Comparison of ENCODE assay signal across 2 cellular contexts in the genomic region with DNA sequence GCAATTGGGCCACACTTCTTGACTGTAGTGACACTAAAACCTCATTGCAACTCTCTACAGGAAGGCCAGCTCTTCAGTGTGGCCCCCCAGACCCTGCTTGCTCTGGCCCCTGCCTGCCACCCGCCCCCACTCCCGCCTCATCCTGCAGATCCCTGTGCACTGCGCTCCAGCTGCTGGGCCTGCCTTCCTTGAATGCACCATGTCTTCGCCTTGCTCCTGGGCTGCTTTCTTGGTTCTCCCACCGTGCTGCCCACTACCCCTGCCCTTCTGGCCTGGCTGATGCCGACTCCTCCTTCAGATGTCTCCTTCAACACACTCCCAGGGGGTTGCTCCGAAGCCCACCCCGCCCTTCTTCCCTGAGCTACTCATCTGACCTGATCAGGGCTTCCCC.
TF ChIP-seq lines count a peak whose summit lies in the region.

No MANE protein-coding gene starts in this region.

TF ChIP-seq in IMR-90, 13 proteins besides CTCF, POLR2A, EP300 and RAD21:
- no peak for TF ChIP-seq SMC3 (IDR thresholded peaks at IDR 0.05; ENCODE audit: low read depth, low read length)
- TF ChIP-seq MXI1 (IDR thresholded peaks at IDR 0.05; ENCODE audit: borderline replicate concordance, low read depth, low read length): no peak
- TF ChIP-seq, protein P1, sequence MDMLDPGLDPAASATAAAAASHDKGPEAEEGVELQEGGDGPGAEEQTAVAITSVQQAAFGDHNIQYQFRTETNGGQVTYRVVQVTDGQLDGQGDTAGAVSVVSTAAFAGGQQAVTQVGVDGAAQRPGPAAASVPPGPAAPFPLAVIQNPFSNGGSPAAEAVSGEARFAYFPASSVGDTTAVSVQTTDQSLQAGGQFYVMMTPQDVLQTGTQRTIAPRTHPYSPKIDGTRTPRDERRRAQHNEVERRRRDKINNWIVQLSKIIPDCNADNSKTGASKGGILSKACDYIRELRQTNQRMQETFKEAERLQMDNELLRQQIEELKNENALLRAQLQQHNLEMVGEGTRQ (IDR thresholded peaks at IDR 0.05; ENCODE audit: low read depth, low read length): no peak
- TF ChIP-seq NFE2L2 (IDR thresholded peaks at IDR 0.05; ENCODE audit: low read depth, low read length): no peak
- no peak for TF ChIP-seq ELK1 (IDR thresholded peaks at IDR 0.05; ENCODE audit: borderline replicate concordance, low read depth, low read length)
- TF ChIP-seq FOS (IDR thresholded peaks at IDR 0.05; ENCODE audit: low read depth, low read length): no peak
- TF ChIP-seq BHLHE40 (IDR thresholded peaks at IDR 0.05; ENCODE audit: low read depth, low read length): no peak
- TF ChIP-seq CEBPB (IDR thresholded peaks at IDR 0.05; ENCODE audit: low read depth, low read length): no peak
- TF ChIP-seq RFX5 (IDR thresholded peaks at IDR 0.05; ENCODE audit: low read depth, low read length): no peak
- TF ChIP-seq CHD1 (IDR thresholded peaks at IDR 0.05; ENCODE audit: low read depth, low read length): no peak
- TF ChIP-seq RCOR1 (IDR thresholded peaks at IDR 0.05; ENCODE audit: insufficient replicate concordance, low read length): no peak
- no peak for TF ChIP-seq MAFK (IDR thresholded peaks at IDR 0.05; ENCODE audit: low read depth, low read length)
- no peak for TF ChIP-seq MAZ (IDR thresholded peaks at IDR 0.05; ENCODE audit: borderline replicate concordance, low read depth, low read length)

TF ChIP-seq in GM12878, 131 proteins besides CTCF, POLR2A, EP300 and RAD21:
- TF ChIP-seq SRF (IDR thresholded peaks at IDR 0.05; ENCODE audit: low read depth in 2 of 2, low read length in 2 of 2) (no peak), SMAD1 (IDR thresholded peaks at IDR 0.05; ENCODE audit: low read depth, partially characterized antibody) (no peak), GATAD2B (conservative IDR thresholded peaks at IDR 0.05; ENCODE audit: low read depth) (no peak), FOXK2 (IDR thresholded peaks at IDR 0.05) (no peak), BCL11A (IDR thresholded peaks at IDR 0.05; ENCODE audit: low read depth, low read length) (no peak), NFYA (IDR thresholded peaks at IDR 0.05; ENCODE audit: borderline replicate concordance, low read depth, low read length) (no peak), HDGF (IDR thresholded peaks at IDR 0.05) (no peak), STAT3 (IDR thresholded peaks at IDR 0.05; ENCODE audit: low read depth, low read length) (no peak), ZNF622 (IDR thresholded peaks at IDR 0.05) (no peak), SPI1 (IDR thresholded peaks at IDR 0.05; ENCODE audit: borderline replicate concordance, insufficient read depth, low read depth, low read length) (no peak), NR2C2 (IDR thresholded peaks at IDR 0.05; ENCODE audit: borderline replicate concordance, control insufficient read depth, insufficient read length, low read depth) (no peak), ZNF274 (IDR thresholded peaks at IDR 0.05; ENCODE audit: insufficient read depth, insufficient read length) (no peak), RUNX3 (IDR thresholded peaks at IDR 0.05; ENCODE audit: low read length) (no peak), TAF1 (IDR thresholded peaks at IDR 0.05; ENCODE audit: borderline replicate concordance, low read depth, low read length) (no peak), EED (IDR thresholded peaks at IDR 0.05; ENCODE audit: low read depth) (no peak)
- TF ChIP-seq, protein P2, sequence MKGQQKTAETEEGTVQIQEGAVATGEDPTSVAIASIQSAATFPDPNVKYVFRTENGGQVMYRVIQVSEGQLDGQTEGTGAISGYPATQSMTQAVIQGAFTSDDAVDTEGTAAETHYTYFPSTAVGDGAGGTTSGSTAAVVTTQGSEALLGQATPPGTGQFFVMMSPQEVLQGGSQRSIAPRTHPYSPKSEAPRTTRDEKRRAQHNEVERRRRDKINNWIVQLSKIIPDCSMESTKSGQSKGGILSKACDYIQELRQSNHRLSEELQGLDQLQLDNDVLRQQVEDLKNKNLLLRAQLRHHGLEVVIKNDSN (IDR thresholded peaks at IDR 0.05; ENCODE audit: borderline replicate concordance, extremely low read length, insufficient read depth, low read depth, low read length): no peak
